1 cellular context compared by ENCODE assay signal in the genomic region with DNA sequence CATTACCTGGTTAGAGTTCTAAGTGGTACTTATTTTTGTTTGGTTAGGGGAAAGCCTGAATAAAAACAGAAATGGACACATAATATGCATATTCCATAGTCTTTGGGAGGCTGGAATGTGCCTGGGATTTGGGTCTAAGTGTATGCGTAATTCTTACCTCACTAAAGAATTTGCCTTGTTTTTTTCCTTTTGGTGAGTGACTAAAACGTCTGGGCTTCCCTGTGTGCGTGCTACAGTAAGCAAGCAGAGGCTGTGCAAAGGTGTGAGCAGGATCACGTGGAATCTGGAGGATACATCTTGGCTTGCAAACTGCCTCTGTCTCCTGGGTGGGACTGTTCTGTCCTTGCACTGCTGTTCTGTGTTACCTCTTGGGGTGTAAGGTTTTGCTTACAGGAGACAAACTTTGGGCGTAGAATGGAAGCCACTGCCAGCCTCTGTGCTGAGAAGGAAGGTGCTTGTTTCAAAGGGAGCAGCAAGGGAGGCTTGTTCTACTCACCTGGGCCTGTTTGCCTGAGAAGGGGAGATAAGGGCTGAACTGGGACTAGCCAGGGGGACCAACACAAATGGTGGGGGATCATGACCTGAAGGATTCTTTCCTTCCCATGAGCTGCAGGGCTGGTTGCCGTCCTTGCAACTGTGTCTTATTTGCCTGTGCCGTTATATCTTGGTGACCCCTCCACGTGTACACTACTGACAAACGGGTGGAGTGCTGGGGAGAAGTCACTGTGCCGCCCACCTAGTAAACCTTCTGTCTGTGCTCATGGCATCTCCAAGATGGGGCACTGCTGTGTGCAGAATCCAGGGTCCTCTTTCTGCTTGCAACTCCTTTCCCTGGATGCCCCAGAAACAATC.
TF ChIP-seq lines count a peak whose summit lies in the region.

No MANE protein-coding gene starts in this region.

TF ChIP-seq in A549, 52 proteins besides CTCF, POLR2A, EP300 and RAD21 (continued from another document):
- TF ChIP-seq, protein P1, sequence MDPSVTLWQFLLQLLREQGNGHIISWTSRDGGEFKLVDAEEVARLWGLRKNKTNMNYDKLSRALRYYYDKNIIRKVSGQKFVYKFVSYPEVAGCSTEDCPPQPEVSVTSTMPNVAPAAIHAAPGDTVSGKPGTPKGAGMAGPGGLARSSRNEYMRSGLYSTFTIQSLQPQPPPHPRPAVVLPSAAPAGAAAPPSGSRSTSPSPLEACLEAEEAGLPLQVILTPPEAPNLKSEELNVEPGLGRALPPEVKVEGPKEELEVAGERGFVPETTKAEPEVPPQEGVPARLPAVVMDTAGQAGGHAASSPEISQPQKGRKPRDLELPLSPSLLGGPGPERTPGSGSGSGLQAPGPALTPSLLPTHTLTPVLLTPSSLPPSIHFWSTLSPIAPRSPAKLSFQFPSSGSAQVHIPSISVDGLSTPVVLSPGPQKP (IDR thresholded peaks at IDR 0.05; ENCODE audit: low read depth, low read length) = no peak
- TF ChIP-seq MAZ (IDR thresholded peaks at IDR 0.05; ENCODE audit: borderline replicate concordance, low read depth, low read length) (peak; percentile 8; the same call in 1 of the 2 replicates), CHD4 (IDR thresholded peaks at IDR 0.05; ENCODE audit: borderline replicate concordance) (no peak), RNF2 (IDR thresholded peaks at IDR 0.05; ENCODE audit: borderline replicate concordance, low read depth) (no peak), NR3C1 (IDR thresholded peaks at IDR 0.05) (no peak), NPAS2 (CRISPR knock-in tag; IDR thresholded peaks at IDR 0.05; ENCODE audit: borderline replicate concordance) (peak; percentile 27; the same call in 1 of the 2 replicates), CBX2 (IDR thresholded peaks at IDR 0.05; ENCODE audit: borderline replicate concordance, low read depth) (no peak), CBX8 (IDR thresholded peaks at IDR 0.05) (no peak), HEYL (CRISPR knock-in tag; IDR thresholded peaks at IDR 0.05) (no peak; the same call in 1 of the 2 replicates), SREBF2 (IDR thresholded peaks at IDR 0.05) (no peak), GATA3 (IDR thresholded peaks at IDR 0.05; ENCODE audit: borderline replicate concordance) (peak; percentile 39; the same call in 1 of the 2 replicates), TP53 (CRISPR knock-in tag; IDR thresholded peaks at IDR 0.05) (peak; percentile 98), RARB (CRISPR knock-in tag; IDR thresholded peaks at IDR 0.05) (peak; percentile 96), ZFP36 (IDR thresholded peaks at IDR 0.05; ENCODE audit: borderline replicate concordance, partially characterized antibody) (peak; percentile 8), HOXB13 (CRISPR knock-in tag; IDR thresholded peaks at IDR 0.05; ENCODE audit: low read depth) (no peak), ZSCAN20 (CRISPR knock-in tag; IDR thresholded peaks at IDR 0.05) (peak; percentile 86), HOXA7 (CRISPR knock-in tag; IDR thresholded peaks at IDR 0.05) (peak; percentile 99)
- TF ChIP-seq, protein P2, sequence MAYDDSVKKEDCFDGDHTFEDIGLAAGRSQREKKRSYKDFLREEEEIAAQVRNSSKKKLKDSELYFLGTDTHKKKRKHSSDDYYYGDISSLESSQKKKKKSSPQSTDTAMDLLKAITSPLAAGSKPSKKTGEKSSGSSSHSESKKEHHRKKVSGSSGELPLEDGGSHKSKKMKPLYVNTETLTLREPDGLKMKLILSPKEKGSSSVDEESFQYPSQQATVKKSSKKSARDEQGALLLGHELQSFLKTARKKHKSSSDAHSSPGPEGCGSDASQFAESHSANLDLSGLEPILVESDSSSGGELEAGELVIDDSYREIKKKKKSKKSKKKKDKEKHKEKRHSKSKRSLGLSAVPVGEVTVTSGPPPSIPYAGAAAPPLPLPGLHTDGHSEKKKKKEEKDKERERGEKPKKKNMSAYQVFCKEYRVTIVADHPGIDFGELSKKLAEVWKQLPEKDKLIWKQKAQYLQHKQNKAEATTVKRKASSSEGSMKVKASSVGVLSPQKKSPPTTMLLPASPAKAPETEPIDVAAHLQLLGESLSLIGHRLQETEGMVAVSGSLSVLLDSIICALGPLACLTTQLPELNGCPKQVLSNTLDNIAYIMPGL (CRISPR knock-in tag; IDR thresholded peaks at IDR 0.05; ENCODE audit: borderline replicate concordance) = peak; percentile 97
- TF ChIP-seq, protein P3, sequence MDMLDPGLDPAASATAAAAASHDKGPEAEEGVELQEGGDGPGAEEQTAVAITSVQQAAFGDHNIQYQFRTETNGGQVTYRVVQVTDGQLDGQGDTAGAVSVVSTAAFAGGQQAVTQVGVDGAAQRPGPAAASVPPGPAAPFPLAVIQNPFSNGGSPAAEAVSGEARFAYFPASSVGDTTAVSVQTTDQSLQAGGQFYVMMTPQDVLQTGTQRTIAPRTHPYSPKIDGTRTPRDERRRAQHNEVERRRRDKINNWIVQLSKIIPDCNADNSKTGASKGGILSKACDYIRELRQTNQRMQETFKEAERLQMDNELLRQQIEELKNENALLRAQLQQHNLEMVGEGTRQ (IDR thresholded peaks at IDR 0.05) = peak; percentile 14
- TF ChIP-seq, protein P4, sequence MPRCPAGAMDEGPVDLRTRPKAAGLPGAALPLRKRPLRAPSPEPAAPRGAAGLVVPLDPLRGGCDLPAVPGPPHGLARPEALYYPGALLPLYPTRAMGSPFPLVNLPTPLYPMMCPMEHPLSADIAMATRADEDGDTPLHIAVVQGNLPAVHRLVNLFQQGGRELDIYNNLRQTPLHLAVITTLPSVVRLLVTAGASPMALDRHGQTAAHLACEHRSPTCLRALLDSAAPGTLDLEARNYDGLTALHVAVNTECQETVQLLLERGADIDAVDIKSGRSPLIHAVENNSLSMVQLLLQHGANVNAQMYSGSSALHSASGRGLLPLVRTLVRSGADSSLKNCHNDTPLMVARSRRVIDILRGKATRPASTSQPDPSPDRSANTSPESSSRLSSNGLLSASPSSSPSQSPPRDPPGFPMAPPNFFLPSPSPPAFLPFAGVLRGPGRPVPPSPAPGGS (IDR thresholded peaks at IDR 0.05) = peak; percentile 59; the same call in 2 of the 3 replicates
- TF ChIP-seq, protein P5, sequence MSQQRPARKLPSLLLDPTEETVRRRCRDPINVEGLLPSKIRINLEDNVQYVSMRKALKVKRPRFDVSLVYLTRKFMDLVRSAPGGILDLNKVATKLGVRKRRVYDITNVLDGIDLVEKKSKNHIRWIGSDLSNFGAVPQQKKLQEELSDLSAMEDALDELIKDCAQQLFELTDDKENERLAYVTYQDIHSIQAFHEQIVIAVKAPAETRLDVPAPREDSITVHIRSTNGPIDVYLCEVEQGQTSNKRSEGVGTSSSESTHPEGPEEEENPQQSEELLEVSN (IDR thresholded peaks at IDR 0.05; ENCODE audit: borderline replicate concordance, low read depth) = peak; percentile 47; the same call in 1 of the 2 replicates
TF ChIP-seq in A549: peak in this region for 25.
